ENCODE assay signal across 31 cellular contexts in genomic region chr16:64180136-64180900, GRCh38.
"Had no signal": no experiment of that assay in that cellular context is flagged by ENCODE, and none has a peak within 500 bp of the region (broad histone marks: within the 10 kb centered on the region; RNA-seq: fewer than 3 reads in every experiment).

No MANE protein-coding gene starts in this region.

- H3K4me1 Mint-ChIP-seq: activated CD4-positive, alpha-beta T cell treated with anti-CD3 and anti-CD28 coated beads, Interleukin-2, amount 10 ng/mL, durations not matched to agents 7 days and 5 days; activated naive CD4-positive, alpha-beta T cell treated with anti-CD3 and anti-CD28 coated beads, Interleukin-2, amount 50 U/mL, for 24 hours; T-cell had no signal

- H3K4me1 ChIP-seq: ascending aorta, gastrocnemius medialis, left ventricle myocardium inferior, prostate gland, right atrium auricular region, upper lobe of left lung had no signal

- H3K36me3 Mint-ChIP-seq: activated naive CD4-positive, alpha-beta T cell treated with anti-CD3 and anti-CD28 coated beads, Interleukin-2, amount 50 U/mL, for 24 hours; T-cell had no signal

- FAIRE-seq: colon, endothelial cell of umbilical vein, islet of Langerhans, TTC549 had no signal

- H3K27ac ChIP-seq: ascending aorta, dorsolateral prefrontal cortex, esophagus muscularis mucosa, gastrocnemius medialis, left ventricle myocardium inferior, neutrophil, ovary, prostate gland, right atrium auricular region, upper lobe of left lung, WERI-Rb-1 had no signal

- H3K4me3 ChIP-seq: ascending aorta, dorsolateral prefrontal cortex, esophagus muscularis mucosa, gastrocnemius medialis, left ventricle myocardium inferior, ovary, prostate gland, right atrium auricular region, upper lobe of left lung had no signal

- DNase-seq: activated CD4-positive, alpha-beta T cell treated with anti-CD3 and anti-CD28 coated beads, Interleukin-2, amount 10 ng/mL, durations not matched to agents 7 days and 5 days; activated CD4-positive, CD25-positive, alpha-beta regulatory T cell treated with anti-CD3 and anti-CD28 coated beads, Interleukin-2, amount 50 U/mL, for 72 hours; activated CD8-positive, alpha-beta T cell treated with anti-CD3 and anti-CD28 coated beads, Interleukin-2, amount 10 ng/mL, durations not matched to agents 7 days and 5 days; activated gamma-delta T cell treated with Interleukin-2 at 50 U/mL for 16 hours; central memory CD4-positive, alpha-beta T cell; dorsolateral prefrontal cortex; effector memory CD8-positive, alpha-beta T cell; gastrocnemius medialis; head of caudate nucleus; left ventricle myocardium inferior; mammary epithelial cell; ovary; stimulated activated CD4-positive, alpha-beta T cell treated with anti-CD3 and anti-CD28 coated beads, Interleukin-12 subunit alpha, Interleukin-12 subunit beta, amount 100 ng/mL, for 4 hours; stimulated activated CD4-positive, alpha-beta T cell treated with anti-CD3 and anti-CD28 coated beads, Interleukin-4, amount 100 ng/mL, for 4 hours; stimulated activated naive CD8-positive, alpha-beta T cell treated with anti-CD3 and anti-CD28 coated beads, Interleukin-15, Interleukin-2, amounts not matched to agents 100 U/mL and 50 U/mL, for 24 hours; T-cell; upper lobe of left lung; WERI-Rb-1 had no signal

- H3K36me3 ChIP-seq: ascending aorta, esophagus muscularis mucosa, gastrocnemius medialis, neutrophil, ovary, prostate gland, right atrium auricular region, upper lobe of left lung, WERI-Rb-1 had no signal

- H3K27me3 Mint-ChIP-seq: activated CD4-positive, alpha-beta T cell treated with anti-CD3 and anti-CD28 coated beads, Interleukin-2, amount 10 ng/mL, durations not matched to agents 7 days and 5 days; activated naive CD4-positive, alpha-beta T cell treated with anti-CD3 and anti-CD28 coated beads, Interleukin-2, amount 50 U/mL, for 24 hours; effector memory CD8-positive, alpha-beta T cell; natural killer cell treated with Interleukin-12 subunit alpha and Interleukin-12 subunit beta and Interleukin-15 and Interleukin-18, amount 100 ng/mL, for 72 hours; T-cell had no signal

- H3K4me3 Mint-ChIP-seq: activated CD4-positive, alpha-beta T cell treated with anti-CD3 and anti-CD28 coated beads, Interleukin-2, amount 10 ng/mL, durations not matched to agents 7 days and 5 days; activated CD8-positive, alpha-beta T cell treated with anti-CD3 and anti-CD28 coated beads, Interleukin-2, amount 10 ng/mL, durations not matched to agents 7 days and 5 days; activated naive CD4-positive, alpha-beta T cell treated with anti-CD3 and anti-CD28 coated beads, Interleukin-2, amount 50 U/mL, for 24 hours; activated T-helper 1 cell treated with anti-CD3 and anti-CD28 coated beads, Interleukin-12 subunit alpha, Interleukin-12 subunit beta, Interleukin-2, Interleukin-4 antibody, amounts not matched to agents 30 ng/mL and 10 ng/mL and 1 ng/mL, durations not matched to agents 14 hours and 24 hours and 36 hours; effector memory CD8-positive, alpha-beta T cell; natural killer cell treated with Interleukin-12 subunit alpha and Interleukin-12 subunit beta and Interleukin-15 and Interleukin-18, amount 100 ng/mL, for 72 hours; T-cell; T-helper 2 cell treated with Interferon-gamma antibody and Interleukin-4, amounts not matched to agents 5 μg/mL and 100 μg/mL, for 36 hours had no signal

- H3K27ac Mint-ChIP-seq: activated CD4-positive, alpha-beta T cell treated with anti-CD3 and anti-CD28 coated beads, Interleukin-2, amount 10 ng/mL, durations not matched to agents 7 days and 5 days; activated CD8-positive, alpha-beta T cell treated with anti-CD3 and anti-CD28 coated beads, Interleukin-2, amount 10 ng/mL, durations not matched to agents 7 days and 5 days; activated naive CD4-positive, alpha-beta T cell treated with anti-CD3 and anti-CD28 coated beads, Interleukin-2, amount 50 U/mL, for 24 hours; activated T-helper 1 cell treated with anti-CD3 and anti-CD28 coated beads, Interleukin-12 subunit alpha, Interleukin-12 subunit beta, Interleukin-2, Interleukin-4 antibody, amounts not matched to agents 30 ng/mL and 10 ng/mL and 1 ng/mL, durations not matched to agents 14 hours and 24 hours and 36 hours; effector memory CD8-positive, alpha-beta T cell; natural killer cell treated with Interleukin-12 subunit alpha and Interleukin-12 subunit beta and Interleukin-15 and Interleukin-18, amount 100 ng/mL, for 72 hours; T-cell; T-helper 2 cell treated with Interferon-gamma antibody and Interleukin-4, amounts not matched to agents 5 μg/mL and 100 μg/mL, for 36 hours had no signal

- H3K9me3 ChIP-seq: ascending aorta, gastrocnemius medialis, neutrophil, ovary, prostate gland had no signal

- H3K27me3 ChIP-seq: ascending aorta, dorsolateral prefrontal cortex, esophagus muscularis mucosa, gastrocnemius medialis, neutrophil, ovary, right atrium auricular region, upper lobe of left lung had no signal
